17 cellular contexts compared by ENCODE assay signal in the genomic region with DNA sequence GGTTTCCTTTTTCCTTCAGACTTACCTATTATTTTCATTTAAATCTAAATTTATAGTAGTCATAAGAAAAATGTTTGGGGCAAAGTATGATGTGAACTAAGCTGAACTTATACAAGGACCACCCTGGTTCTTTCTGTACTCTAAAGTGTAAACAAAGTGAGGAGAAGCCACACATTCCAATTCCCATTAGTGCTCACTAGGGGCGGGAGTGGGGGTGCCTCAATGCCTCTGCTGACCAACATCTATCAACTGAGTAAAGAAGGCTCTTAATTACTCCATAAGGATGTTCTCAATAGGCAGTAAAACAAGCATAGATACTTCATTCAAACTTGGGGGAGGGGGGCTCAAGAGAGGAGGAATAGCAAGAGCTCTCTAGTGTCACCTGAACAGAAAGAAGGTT.
DNase-seq lines count a peak whose midpoint lies in the region; ATAC-seq and TF ChIP-seq lines count a peak whose summit lies in the region.
"Had no signal": no experiment of that assay in that cellular context is flagged by ENCODE, and none has a peak within 500 bp of the region (broad histone marks: within the 10 kb centered on the region; RNA-seq: fewer than 3 reads in every experiment).

No MANE protein-coding gene starts in this region.

- peaks cover 11% of the 10 kb centered on the region; the same call in 1 of the 2 replicates for H3K79me2 ChIP-seq in GM23338 (replicated peaks; ENCODE audit: insufficient read depth)

- no peak overlapping the region for H3K4me3 ChIP-seq in GM23338
- no peak overlapping the region for H3K4me3 ChIP-seq in SJSA1
- H3K4me3 ChIP-seq in HAP-1 = no peak overlapping the region
- H3K4me3 ChIP-seq: BLaER1 treated with 17β-estradiol and CSF1 and Interleukin-3, amounts not matched to agents 10 nM and 100 nM; K562 had no signal

- TF ChIP-seq CTCF in GM23338 (conservative IDR thresholded peaks at IDR 0.05; ENCODE audit: low read depth in 2 of 2) = peak; percentile 17 to 35; a peak in 1 of 4 replicates

- in situ Hi-C loops in HAP-1 (cut with MboI; ENCODE audit: low sequenced_read_pairs) = no loop called here

- 0 out of 2 replicates have a peak, but pooled peaks cover 3% of the 10 kb centered on the region for H4K20me1 ChIP-seq in GM23338 (replicated peaks; ENCODE audit: insufficient read depth)

- H3F3A ChIP-seq in GM23338 (replicated peaks; ENCODE audit: low read depth) = no peaks in the 10 kb centered on the region

- H3K27ac ChIP-seq in GM23338 (ENCODE audit: low read depth) (no peak overlapping the region), SJSA1 (no peak overlapping the region)
- H3K27ac ChIP-seq: BLaER1 treated with 17β-estradiol and CSF1 and Interleukin-3, amounts not matched to agents 10 nM and 100 nM; HL-60 had no signal

- no peaks in the 10 kb centered on the region for H3K36me3 Mint-ChIP-seq in GM23338 (ENCODE audit: low read depth)
- H3K36me3 Mint-ChIP-seq: CD4-positive, CD25-positive, alpha-beta regulatory T cell had no signal

- no peak overlapping the region for H3K4me2 ChIP-seq in GM23338

- peaks cover 9% of the 10 kb centered on the region for H3K4me1 Mint-ChIP-seq in GM23338
- H3K4me1 Mint-ChIP-seq: CD4-positive, CD25-positive, alpha-beta regulatory T cell had no signal

- H3K27ac Mint-ChIP-seq in GM23338 = no peak overlapping the region
- H3K27ac Mint-ChIP-seq: CD4-positive, CD25-positive, alpha-beta regulatory T cell had no signal

- 0 out of 2 replicates have a peak, but pooled peaks cover 8% of the 10 kb centered on the region for H3K4me1 ChIP-seq in GM23338 (ENCODE audit: insufficient read depth)
- peaks cover 13% of the 10 kb centered on the region for H3K4me1 ChIP-seq in SJSA1 (replicated peaks)
- 0 out of 2 replicates have a peak, but pooled peaks cover 2% of the 10 kb centered on the region for H3K4me1 ChIP-seq in HAP-1

- ATAC-seq in GM23338 (peak; percentile 92), GM21528 (IDR thresholded peaks at IDR 0.05; ENCODE audit: low FRiP score, unreplicated experiment) (no peak)
- ATAC-seq: K562 had no signal

- no peaks in the 10 kb centered on the region for H3K9me3 Mint-ChIP-seq in GM23338
- H3K9me3 Mint-ChIP-seq: CD4-positive, CD25-positive, alpha-beta regulatory T cell had no signal

- H3K27me3 ChIP-seq in GM23338 (ENCODE audit: insufficient read depth) = no peaks in the 10 kb centered on the region
- H3K27me3 ChIP-seq in SJSA1 (replicated peaks) = no peaks in the 10 kb centered on the region
- H3K27me3 ChIP-seq in HAP-1 (ENCODE audit: low read depth) = no peaks in the 10 kb centered on the region
- H3K27me3 ChIP-seq: BLaER1 treated with 17β-estradiol and CSF1 and Interleukin-3, amounts not matched to agents 10 nM and 100 nM had no signal

- DNase-seq in GM23338 (ENCODE audit: low spot score) (peak; percentile 50), SJSA1 (ENCODE audit: low read depth in 1 of 2, low spot score in 2 of 2) (peak; percentile 57 to 64), iPS-NIHi11 (ENCODE audit: low spot score) (peak; percentile 26), HAP-1 (ENCODE audit: low spot score in 2 of 2) (no peak), middle frontal gyrus (ENCODE audit: extremely low spot score, low spot score) (no peak), occipital lobe (lab: John Stamatoyannopoulos, UW) (no peak)
- DNase-seq: ACHN; CD4-positive, CD25-positive, alpha-beta regulatory T cell; DMS153; DMS79 treated with DMSO at 0.1 percent for 48 hours; GDM1; GOT3; Karpas-422 had no signal

- no peak overlapping the region for H2AFZ ChIP-seq in GM23338

- no peaks in the 10 kb centered on the region for H3K9me2 ChIP-seq in GM23338 (ENCODE audit: insufficient read depth)

- H3K4me3 Mint-ChIP-seq in GM23338 = no peak overlapping the region
- H3K4me3 Mint-ChIP-seq: CD4-positive, CD25-positive, alpha-beta regulatory T cell had no signal

- H3K9me3 ChIP-seq in SJSA1 (replicated peaks) (no peaks in the 10 kb centered on the region), HAP-1 (no peaks in the 10 kb centered on the region)
- H3K9me3 ChIP-seq: BLaER1 treated with 17β-estradiol and CSF1 and Interleukin-3, amounts not matched to agents 10 nM and 100 nM had no signal

- no peaks in the 10 kb centered on the region for H3K27me3 Mint-ChIP-seq in GM23338 (ENCODE audit: insufficient read depth, low read depth, poor library complexity)

- no peaks in the 10 kb centered on the region for H3K36me3 ChIP-seq in GM23338 (ENCODE audit: insufficient read depth)
- H3K36me3 ChIP-seq in SJSA1 = peaks cover 10% of the 10 kb centered on the region
- H3K36me3 ChIP-seq in HAP-1 (replicated peaks) = no peaks in the 10 kb centered on the region; the same call in 1 of the 2 replicates
- H3K36me3 ChIP-seq: BLaER1 treated with 17β-estradiol and CSF1 and Interleukin-3, amounts not matched to agents 10 nM and 100 nM had no signal

TF ChIP-seq in GM23338, 12 proteins besides CTCF, POLR2A, EP300 and RAD21:
- no peak for TF ChIP-seq EZH2phosphoT487 (IDR thresholded peaks at IDR 0.05; ENCODE audit: unreplicated experiment)
- TF ChIP-seq CREB1 (CRISPR knock-in tag; IDR thresholded peaks at IDR 0.05; ENCODE audit: low read depth) = no peak
- TF ChIP-seq POLR2AphosphoS5 (IDR thresholded peaks at IDR 0.05; ENCODE audit: low read depth) = no peak
- TF ChIP-seq ZNF331 (CRISPR knock-in tag; IDR thresholded peaks at IDR 0.05; ENCODE audit: low read depth) = no peak
- no peak for TF ChIP-seq EZH2 (IDR thresholded peaks at IDR 0.05; ENCODE audit: low read depth, unreplicated experiment)
- TF ChIP-seq NANOG (IDR thresholded peaks at IDR 0.05; ENCODE audit: borderline replicate concordance) = no peak
- TF ChIP-seq, protein P1, sequence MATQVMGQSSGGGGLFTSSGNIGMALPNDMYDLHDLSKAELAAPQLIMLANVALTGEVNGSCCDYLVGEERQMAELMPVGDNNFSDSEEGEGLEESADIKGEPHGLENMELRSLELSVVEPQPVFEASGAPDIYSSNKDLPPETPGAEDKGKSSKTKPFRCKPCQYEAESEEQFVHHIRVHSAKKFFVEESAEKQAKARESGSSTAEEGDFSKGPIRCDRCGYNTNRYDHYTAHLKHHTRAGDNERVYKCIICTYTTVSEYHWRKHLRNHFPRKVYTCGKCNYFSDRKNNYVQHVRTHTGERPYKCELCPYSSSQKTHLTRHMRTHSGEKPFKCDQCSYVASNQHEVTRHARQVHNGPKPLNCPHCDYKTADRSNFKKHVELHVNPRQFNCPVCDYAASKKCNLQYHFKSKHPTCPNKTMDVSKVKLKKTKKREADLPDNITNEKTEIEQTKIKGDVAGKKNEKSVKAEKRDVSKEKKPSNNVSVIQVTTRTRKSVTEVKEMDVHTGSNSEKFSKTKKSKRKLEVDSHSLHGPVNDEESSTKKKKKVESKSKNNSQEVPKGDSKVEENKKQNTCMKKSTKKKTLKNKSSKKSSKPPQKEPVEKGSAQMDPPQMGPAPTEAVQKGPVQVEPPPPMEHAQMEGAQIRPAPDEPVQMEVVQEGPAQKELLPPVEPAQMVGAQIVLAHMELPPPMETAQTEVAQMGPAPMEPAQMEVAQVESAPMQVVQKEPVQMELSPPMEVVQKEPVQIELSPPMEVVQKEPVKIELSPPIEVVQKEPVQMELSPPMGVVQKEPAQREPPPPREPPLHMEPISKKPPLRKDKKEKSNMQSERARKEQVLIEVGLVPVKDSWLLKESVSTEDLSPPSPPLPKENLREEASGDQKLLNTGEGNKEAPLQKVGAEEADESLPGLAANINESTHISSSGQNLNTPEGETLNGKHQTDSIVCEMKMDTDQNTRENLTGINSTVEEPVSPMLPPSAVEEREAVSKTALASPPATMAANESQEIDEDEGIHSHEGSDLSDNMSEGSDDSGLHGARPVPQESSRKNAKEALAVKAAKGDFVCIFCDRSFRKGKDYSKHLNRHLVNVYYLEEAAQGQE (IDR thresholded peaks at IDR 0.05; ENCODE audit: unreplicated experiment) = no peak
- TF ChIP-seq ZNF114 (CRISPR knock-in tag; IDR thresholded peaks at IDR 0.05) = no peak
TF ChIP-seq in GM23338: peak in this region for 0.

Comparison
In these comparisons a context has a peak if more than half of its experiments do, and no peak if none do; other contexts are left out.
1. DNase-seq: peak in GM23338 (single experiment), SJSA1 (2 of 2) and iPS-NIHi11 (single experiment); none in HAP-1 (0 of 2), middle frontal gyrus (single experiment) and occipital lobe (single experiment).